Comparison of ENCODE assay signal across 19 cellular contexts in genomic region chr10:11822031-11822756, GRCh38. TPM values are rescaled to one million over a fixed set of nuclear protein-coding genes. Genes with fewer than 3 reads are reported as not detected.
DNase-seq lines count a peak whose midpoint lies in the region; ATAC-seq lines count a peak whose summit lies in the region.
"Had no signal": no experiment of that assay in that cellular context is flagged by ENCODE, and none has a peak within 500 bp of the region (broad histone marks: within the 10 kb centered on the region; RNA-seq: fewer than 3 reads in every experiment).

No MANE protein-coding gene starts in this region.

- H3K27me3 ChIP-seq in GM23248 (replicated peaks; ENCODE audit: insufficient read depth) (peaks cover 16% of the 10 kb centered on the region), neuronal stem cell (ENCODE audit: control insufficient read depth in 3 of 3, insufficient read depth in 3 of 3, low read depth in 1 of 3, low read length in 3 of 3) (peaks cover 0 to 51% (median 17%) of the 10 kb centered on the region in 3 experiments)
- H3K27me3 ChIP-seq: ascending aorta, vagina had no signal

- H3K23ac ChIP-seq in neuronal stem cell (ENCODE audit: low read depth, low read length, poor library complexity), result no peak overlapping the region

- no peak overlapping the region for H3K4me3 ChIP-seq in GM23248
- H3K4me3 ChIP-seq in neuronal stem cell (ENCODE audit: low read length in 2 of 2), result no peak overlapping the region

- H3K9me2 ChIP-seq in GM23248 (ENCODE audit: insufficient read depth), result no peaks in the 10 kb centered on the region

- no peak overlapping the region for H2AK5ac ChIP-seq in neuronal stem cell (ENCODE audit: low read depth, low read length)

- intact Hi-C loops in head of caudate nucleus (cut with DNase I), result no loop called here

- no peak overlapping the region for H3K14ac ChIP-seq in neuronal stem cell (ENCODE audit: low read length)

- H3K9ac ChIP-seq in GM23248, result no peak overlapping the region
- no peak overlapping the region for H3K9ac ChIP-seq in neuronal stem cell (ENCODE audit: low read depth, low read length, poor library complexity)
- H3K9ac ChIP-seq: KMS-11 had no signal

- H3K4me2 ChIP-seq in GM23248 (ENCODE audit: unreplicated experiment) (no peak overlapping the region), neuronal stem cell (ENCODE audit: insufficient read depth, low read length, poor library complexity, severe bottlenecking) (no peak overlapping the region)
- H3K4me2 ChIP-seq: KMS-11 had no signal

- H2AFZ ChIP-seq in GM23248, result no peak overlapping the region
- no peak overlapping the region for H2AFZ ChIP-seq in neuronal stem cell (ENCODE audit: low read length)

- H3K27ac ChIP-seq in GM23248 (no peak overlapping the region), neuronal stem cell (replicated peaks; ENCODE audit: low read length) (no peak overlapping the region)
- H3K27ac ChIP-seq: ascending aorta, esophagus muscularis mucosa, KMS-11, vagina had no signal

- H3K4ac ChIP-seq in neuronal stem cell (ENCODE audit: low read length), result no peak overlapping the region

- H4K8ac ChIP-seq in neuronal stem cell (ENCODE audit: low read depth, low read length), result no peak overlapping the region

- H3K79me2 ChIP-seq in GM23248 (ENCODE audit: insufficient read depth), result no peaks in the 10 kb centered on the region

- WGBS in GM23248 (ENCODE audit: low coverage in 1 of 2, low lambda C conversion rate in 2 of 2, missing lambda C conversion rate in 2 of 2), 2 experiments, result 73% methylated on average over 5 of the region's 5 CpGs
- no CpG with 5 or more reads among the region's 5 CpGs for WGBS in neuronal stem cell (ENCODE audit: extremely low coverage in 2 of 2, insufficient read length in 2 of 2, insufficient replicate concordance in 1 of 2), 2 donors

- no peak overlapping the region for H3K27ac Mint-ChIP-seq in activated naive CD8-positive, alpha-beta T cell treated with anti-CD3 and anti-CD28 coated beads, Interleukin-2, amount 50 U/mL, for 24 hours
- no peak overlapping the region for H3K27ac Mint-ChIP-seq in memory B cell
- H3K27ac Mint-ChIP-seq: activated T-cell treated with anti-CD3 and anti-CD28 coated beads, Interleukin-2, amount 50 U/mL, for 24 hours; CD14-positive monocyte had no signal

- H3K4me1 ChIP-seq in GM23248 (ENCODE audit: insufficient read depth) (no peaks in the 10 kb centered on the region), neuronal stem cell (ENCODE audit: control insufficient read depth in 2 of 2, insufficient read depth in 1 of 2, low read depth in 1 of 2, low read length in 2 of 2) (peaks cover 0 to 4% of the 10 kb centered on the region in 2 donors)
- H3K4me1 ChIP-seq: ascending aorta had no signal

- no peaks in the 10 kb centered on the region for H3K36me3 Mint-ChIP-seq in activated naive CD8-positive, alpha-beta T cell treated with anti-CD3 and anti-CD28 coated beads, Interleukin-2, amount 50 U/mL, for 24 hours (ENCODE audit: low read depth)
- peaks cover 1% of the 10 kb centered on the region for H3K36me3 Mint-ChIP-seq in memory B cell

- peak; percentile 15 for DNase-seq in ACHN
- peak; percentile 14 for DNase-seq in GM23248
- DNase-seq in activated naive CD8-positive, alpha-beta T cell treated with anti-CD3 and anti-CD28 coated beads, Interleukin-2, amount 50 U/mL, for 24 hours, result no peak
- DNase-seq in memory B cell (ENCODE audit: low spot score in 2 of 2), result no peak
- DNase-seq in GM19240 (ENCODE audit: insufficient read length, low spot score), result no peak
- no peak for DNase-seq in neuronal stem cell (ENCODE audit: low spot score)
- no peak for DNase-seq in DMS53 treated with DMSO at 0.1 percent for 48 hours (lab: John Stamatoyannopoulos, UW; ENCODE audit: unreplicated experiment)
- no peak for DNase-seq in head of caudate nucleus
- DNase-seq: activated CD8-positive, alpha-beta memory T cell treated with anti-CD3 and anti-CD28 coated beads for 24 hours; kidney; NCI-H1694 treated with DMSO at 0.1 percent for 48 hours; SHP77 had no signal

- H3K79me1 ChIP-seq in neuronal stem cell (ENCODE audit: low read depth, low read length), result no peaks in the 10 kb centered on the region

- no peak overlapping the region for H2BK15ac ChIP-seq in neuronal stem cell (ENCODE audit: low read length)

- H2BK5ac ChIP-seq in neuronal stem cell (ENCODE audit: low read length), result no peak overlapping the region

- no peak for ATAC-seq in activated naive CD8-positive, alpha-beta T cell treated with anti-CD3 and anti-CD28 coated beads, Interleukin-2, amount 50 U/mL, for 24 hours
- ATAC-seq in memory B cell (ENCODE audit: low read depth), result no peak

- no peak overlapping the region for H3K18ac ChIP-seq in neuronal stem cell (ENCODE audit: low read length)

- no peak overlapping the region for H4K91ac ChIP-seq in neuronal stem cell (ENCODE audit: low read depth, low read length, poor library complexity)

- peak overlapping the region; percentile 46 for H3K4me3 Mint-ChIP-seq in activated naive CD8-positive, alpha-beta T cell treated with anti-CD3 and anti-CD28 coated beads, Interleukin-2, amount 50 U/mL, for 24 hours
- peak overlapping the region; percentile 5 for H3K4me3 Mint-ChIP-seq in memory B cell
- H3K4me3 Mint-ChIP-seq: activated T-cell treated with anti-CD3 and anti-CD28 coated beads, Interleukin-2, amount 50 U/mL, for 24 hours had no signal

- no peaks in the 10 kb centered on the region for H3K9me3 Mint-ChIP-seq in activated naive CD8-positive, alpha-beta T cell treated with anti-CD3 and anti-CD28 coated beads, Interleukin-2, amount 50 U/mL, for 24 hours
- no peaks in the 10 kb centered on the region for H3K9me3 Mint-ChIP-seq in memory B cell
- H3K9me3 Mint-ChIP-seq: activated T-cell treated with anti-CD3 and anti-CD28 coated beads, Interleukin-2, amount 50 U/mL, for 24 hours; CD14-positive monocyte had no signal

- H2BK12ac ChIP-seq in neuronal stem cell (ENCODE audit: low read length), result no peak overlapping the region

- H4K20me1 ChIP-seq in GM23248 (ENCODE audit: insufficient read depth), result no peaks in the 10 kb centered on the region

- H3F3A ChIP-seq in GM23248 (ENCODE audit: insufficient read depth), result peaks cover 5% of the 10 kb centered on the region; the same call in 1 of the 2 replicates

- H3K36me3 ChIP-seq in GM23248 (ENCODE audit: low read depth) (no peaks in the 10 kb centered on the region), neuronal stem cell (replicated peaks in 1 of 2; ENCODE audit: control insufficient read depth in 2 of 2, insufficient read depth in 2 of 2, low read length in 2 of 2) (no peaks in the 10 kb centered on the region)
- H3K36me3 ChIP-seq: ascending aorta, esophagus muscularis mucosa, vagina had no signal

- in situ Hi-C loops in ACHN (cut with HindIII; ENCODE audit: low pct_ligation_motif_present, low pct_unique_long_range_greater_than_20kb, low sequenced_read_pairs), result no loop called here
- in situ Hi-C loops in GM23248 (cut with MboI), result no loop called here

- no peak overlapping the region for H2BK120ac ChIP-seq in neuronal stem cell (ENCODE audit: low read depth, low read length)

- H3K4me1 Mint-ChIP-seq in activated naive CD8-positive, alpha-beta T cell treated with anti-CD3 and anti-CD28 coated beads, Interleukin-2, amount 50 U/mL, for 24 hours, result peaks cover 12% of the 10 kb centered on the region
- peaks cover 4% of the 10 kb centered on the region for H3K4me1 Mint-ChIP-seq in memory B cell

- H3K27me3 Mint-ChIP-seq in activated naive CD8-positive, alpha-beta T cell treated with anti-CD3 and anti-CD28 coated beads, Interleukin-2, amount 50 U/mL, for 24 hours, result peaks cover 48% of the 10 kb centered on the region
- H3K27me3 Mint-ChIP-seq in memory B cell, result peaks cover 20% of the 10 kb centered on the region

- H3K9me3 ChIP-seq in GM23248 (ENCODE audit: low read depth) (no peaks in the 10 kb centered on the region), neuronal stem cell (replicated peaks in 1 of 2; ENCODE audit: control insufficient read depth in 2 of 2, insufficient read depth in 1 of 2, low read depth in 1 of 2, low read length in 2 of 2) (no peaks in the 10 kb centered on the region)
- H3K9me3 ChIP-seq: ascending aorta, esophagus muscularis mucosa, vagina had no signal

RNA-seq across cellular contexts. Expression of gene PROSER2, which starts 1.0 kb away (rescaled TPM):
- 1.2 and 1.4 TPM in 2 replicates for total RNA-seq in GM23248 (2014; rRNA removed; shearing (Covaris generic))
- polyA plus RNA-seq in GM23248 (2016; fragmentation: Nextera tagmentation; extraction: Ambion mirVana), result 0.65 and 0.80 TPM in 2 replicates
- 4.1 TPM for polyA plus RNA-seq in neuronal stem cell (2013, experiment 1 of 2)
- polyA plus RNA-seq in neuronal stem cell (2013, experiment 2 of 2), result 4.0 TPM
- total RNA-seq: OCI-LY7 had no signal

Comparison
In these comparisons a context has a peak if more than half of its experiments do, and no peak if none do; other contexts are left out.
1. DNase-seq: peak in ACHN (single experiment) and GM23248 (single experiment); none in activated naive CD8-positive, alpha-beta T cell treated with anti-CD3 and anti-CD28 coated beads, Interleukin-2, amount 50 U/mL, for 24 hours (single experiment), memory B cell (0 of 2), GM19240 (single experiment), neuronal stem cell (single experiment), DMS53 treated with DMSO at 0.1 percent for 48 hours (single experiment) and head of caudate nucleus (0 of 42).